9 cellular contexts compared by ENCODE assay signal in genomic region chr6:117976030-117976651, GRCh38.
A peak's percentile ranks its signal among the peaks of the same experiment; 100 is the strongest.
DNase-seq lines count a peak whose midpoint lies in the region; ATAC-seq and TF ChIP-seq lines count a peak whose summit lies in the region.
"Had no signal": no experiment of that assay in that cellular context is flagged by ENCODE, and none has a peak within 500 bp of the region (broad histone marks: within the 10 kb centered on the region; RNA-seq: fewer than 3 reads in every experiment).

No MANE protein-coding gene starts in this region.

- no peak overlapping the region for H2AFZ ChIP-seq in fibroblast of lung (ENCODE audit: low read length)

- H4K20me1 ChIP-seq in fibroblast of lung (ENCODE audit: control insufficient read depth, extremely low read depth, insufficient read depth, low read length), result no peaks in the 10 kb centered on the region

- no peaks in the 10 kb centered on the region for H3K36me3 ChIP-seq in fibroblast of lung (ENCODE audit: control insufficient read depth, insufficient read depth, low read length)

- peak; percentile 49 for ATAC-seq in GM19324 (IDR thresholded peaks at IDR 0.05; ENCODE audit: low FRiP score, unreplicated experiment)
- ATAC-seq in HG02588 (IDR thresholded peaks at IDR 0.05; ENCODE audit: unreplicated experiment), result no peak
- ATAC-seq in HG03469 (IDR thresholded peaks at IDR 0.05; ENCODE audit: unreplicated experiment), result no peak
- ATAC-seq: naive thymus-derived CD8-positive, alpha-beta T cell had no signal

- no peaks in the 10 kb centered on the region for H3K27me3 ChIP-seq in fibroblast of lung (ENCODE audit: control insufficient read depth, insufficient read depth, low read length)

- peaks cover 6% of the 10 kb centered on the region for H3K9me3 Mint-ChIP-seq in progenitor cell of endocrine pancreas (ENCODE audit: low read depth)

- DNase-seq in CMK (ENCODE audit: low read depth) (peak; percentile 8), NCI-H1092 treated with DMSO at 0.1 percent for 48 hours (lab: John Stamatoyannopoulos, UW) (peak; percentile 46), SK-N-DZ (ENCODE audit: low spot score) (peak; percentile 65), fibroblast of lung (ENCODE audit: low read depth in 2 of 2) (peak; percentile 41 to 55), progenitor cell of endocrine pancreas (ENCODE audit: low spot score, unreplicated experiment) (no peak)

- H3K27me3 Mint-ChIP-seq in progenitor cell of endocrine pancreas, result no peaks in the 10 kb centered on the region

- no peak overlapping the region for H3K27ac ChIP-seq in fibroblast of lung (ENCODE audit: insufficient read depth, low read length)

- H3K4me2 ChIP-seq in fibroblast of lung (ENCODE audit: extremely low read depth, insufficient read depth, low read length), result no peak overlapping the region

- H3K36me3 Mint-ChIP-seq in progenitor cell of endocrine pancreas (ENCODE audit: insufficient read depth), result peaks cover 2% of the 10 kb centered on the region

- H3K4me1 Mint-ChIP-seq in progenitor cell of endocrine pancreas (ENCODE audit: low read depth), result no peaks in the 10 kb centered on the region
- H3K4me1 Mint-ChIP-seq: naive thymus-derived CD8-positive, alpha-beta T cell had no signal

- no peak overlapping the region for H3K4me3 ChIP-seq in fibroblast of lung (replicated peaks in 1 of 4; ENCODE audit: control extremely low read depth in 1 of 4, insufficient read depth in 1 of 4, low read depth in 3 of 4, low read length in 4 of 4)

- peak; percentile 51 to 67 for TF ChIP-seq CTCF in fibroblast of lung (conservative IDR thresholded peaks at IDR 0.05 in 1 of 2, IDR thresholded peaks at IDR 0.05 in 1 of 2; ENCODE audit: low read depth in 1 of 2, low read length in 2 of 2)
- TF ChIP-seq CTCF in progenitor cell of endocrine pancreas (IDR thresholded peaks at IDR 0.05; ENCODE audit: unreplicated experiment), result peak; percentile 78

- H3K9me3 ChIP-seq in fibroblast of lung (ENCODE audit: control insufficient read depth, insufficient read depth, low read depth, low read length), result no peaks in the 10 kb centered on the region

- no peaks in the 10 kb centered on the region for H3K4me1 ChIP-seq in fibroblast of lung (ENCODE audit: control insufficient read depth, extremely low read depth, insufficient read depth, low read length)

- no peaks in the 10 kb centered on the region for H3K79me2 ChIP-seq in fibroblast of lung (ENCODE audit: control insufficient read depth, insufficient read depth, low read length)

- no peak overlapping the region for H3K4me3 Mint-ChIP-seq in progenitor cell of endocrine pancreas (ENCODE audit: low read depth)
- H3K4me3 Mint-ChIP-seq: naive thymus-derived CD8-positive, alpha-beta T cell had no signal

- H3K9ac ChIP-seq in fibroblast of lung (ENCODE audit: insufficient read depth, low read length), result no peak overlapping the region

- H3K27ac Mint-ChIP-seq in progenitor cell of endocrine pancreas, result no peak overlapping the region
- H3K27ac Mint-ChIP-seq: naive thymus-derived CD8-positive, alpha-beta T cell had no signal
